In genomic region chr6:41920921-41921711, GRCh38 we compare ENCODE assay signal across 8 cellular contexts. TPM values are rescaled to one million over a fixed set of nuclear protein-coding genes. Genes with fewer than 3 reads are reported as not detected.
DNase-seq lines count a peak whose midpoint lies in the region; ATAC-seq and TF ChIP-seq lines count a peak whose summit lies in the region.

Gene BYSL, plus strand, starts transcription at chr6:41921499. Its CDS starts 64 bp downstream, at chr6:41921563.
Gene MED20, minus strand, starts transcription at chr6:41921139. Its CDS starts 121 bp downstream, at chr6:41921018.

- no peaks in the 10 kb centered on the region for H3K9me3 Mint-ChIP-seq in activated B cell treated with CpG ODN at 0.5 μM for 24 hours

- peaks cover 53% of the 10 kb centered on the region for H3K36me3 Mint-ChIP-seq in activated B cell treated with CpG ODN at 0.5 μM for 24 hours (ENCODE audit: low read depth)

- CTCF ChIA-PET in activated B cell treated with CpG ODN at 0.5 μM for 24 hours (lab: Charles Lee), result interaction anchor here (0.6 to 3.4 kb wide), 21 partner anchors 9 to 296 kb away, joined by 3 to 43 read pairs (median 5); partner anchors contain the start of genes CCND3, MRPS10, TAF8 and TOMM6

- peak; percentile 57 for TF ChIP-seq POLR2A in GM18951 (IDR thresholded peaks at IDR 0.05; ENCODE audit: extremely low read depth, insufficient read depth, insufficient read length)

- peak within 1 kb of the TSS; percentile 98 for H3K27ac Mint-ChIP-seq in activated B cell treated with CpG ODN at 0.5 μM for 24 hours

- H3K4me1 Mint-ChIP-seq in activated B cell treated with CpG ODN at 0.5 μM for 24 hours, result peaks cover 49% of the 10 kb centered on the region

- intact Hi-C loops in activated B cell treated with CpG ODN at 0.5 μM for 24 hours (cut with micrococcal nuclease), result loop anchor here (1.0 to 10.0 kb wide), 9 partner anchors 15 to 644 kb away; partner anchors contain the start of genes CCND3, MRPS10, TAF8 and TOMM6

- H3K4me3 ChIP-seq in AG10803 (ENCODE audit: low read length), result peak within 1 kb of the TSS; percentile 98

- H3K27ac ChIP-seq in caudate nucleus (ENCODE audit: low read depth, low read length), result peak within 1 kb of the TSS; percentile 100

- DNase-seq in AG10803 (ENCODE audit: low read depth) (peak; percentile 91), NCI-H226 (peak; percentile 90), activated B cell treated with CpG ODN at 0.5 μM for 24 hours (peak; percentile 95), caudate nucleus (lab: John Stamatoyannopoulos, UW) (peak; percentile 65 to 100 (median 94)), iris pigment epithelial cell (ENCODE audit: low read depth) (peak; percentile 96)
- peak; percentile 87 to 92 for DNase-seq in stimulated activated CD4-positive, alpha-beta T cell treated with anti-CD3 and anti-CD28 coated beads, Interleukin-12 subunit alpha, Interleukin-12 subunit beta, amount 100 ng/mL, for 24 hours (ENCODE audit: low read depth in 2 of 2)

- peak; percentile 87 for ATAC-seq in HG03196 (IDR thresholded peaks at IDR 0.05; ENCODE audit: unreplicated experiment)
- peak; percentile 91 for ATAC-seq in activated B cell treated with CpG ODN at 0.5 μM for 24 hours (ENCODE audit: low read depth)

- in situ Hi-C loops in GM18951 (cut with MboI; ENCODE audit: low sequenced_read_pairs, unreplicated experiment), result no loop called here

- peak within 1 kb of the TSS; percentile 98 for H3K4me3 Mint-ChIP-seq in activated B cell treated with CpG ODN at 0.5 μM for 24 hours

- peak; percentile 79 for TF ChIP-seq CTCF in AG10803 (conservative IDR thresholded peaks at IDR 0.05; ENCODE audit: low read length)
- TF ChIP-seq CTCF in activated B cell treated with CpG ODN at 0.5 μM for 24 hours (IDR thresholded peaks at IDR 0.05), result peak; percentile 24

- no peaks in the 10 kb centered on the region for H3K27me3 Mint-ChIP-seq in activated B cell treated with CpG ODN at 0.5 μM for 24 hours

- POLR2A ChIA-PET in activated B cell treated with CpG ODN at 0.5 μM for 24 hours (lab: Charles Lee), result interaction anchor here (0.6 to 3.4 kb wide), 29 partner anchors 9 to 1681 kb away, joined by 3 to 48 read pairs (median 6); partner anchors contain the start of genes CCND3, TAF8, TOMM6 and USP49

RNA-seq across cellular contexts. Expression of gene BYSL, which starts in this region (rescaled TPM):
- 39.5 and 43.2 TPM in 2 replicates for total RNA-seq in activated B cell treated with CpG ODN at 0.5 μM for 24 hours

RNA-seq across cellular contexts. Expression of gene MED20, which starts in this region (rescaled TPM):
- 21.1 and 22.2 TPM in 2 replicates for total RNA-seq in activated B cell treated with CpG ODN at 0.5 μM for 24 hours

Comparison
In these comparisons a context has a peak if more than half of its experiments do, and no peak if none do; other contexts are left out.
1. Peak in every context shown above with its lines: DNase-seq, ATAC-seq, H3K4me3 ChIP-seq and H3K27ac ChIP-seq.